ENCODE assay signal across 9 cellular contexts in the genomic region with DNA sequence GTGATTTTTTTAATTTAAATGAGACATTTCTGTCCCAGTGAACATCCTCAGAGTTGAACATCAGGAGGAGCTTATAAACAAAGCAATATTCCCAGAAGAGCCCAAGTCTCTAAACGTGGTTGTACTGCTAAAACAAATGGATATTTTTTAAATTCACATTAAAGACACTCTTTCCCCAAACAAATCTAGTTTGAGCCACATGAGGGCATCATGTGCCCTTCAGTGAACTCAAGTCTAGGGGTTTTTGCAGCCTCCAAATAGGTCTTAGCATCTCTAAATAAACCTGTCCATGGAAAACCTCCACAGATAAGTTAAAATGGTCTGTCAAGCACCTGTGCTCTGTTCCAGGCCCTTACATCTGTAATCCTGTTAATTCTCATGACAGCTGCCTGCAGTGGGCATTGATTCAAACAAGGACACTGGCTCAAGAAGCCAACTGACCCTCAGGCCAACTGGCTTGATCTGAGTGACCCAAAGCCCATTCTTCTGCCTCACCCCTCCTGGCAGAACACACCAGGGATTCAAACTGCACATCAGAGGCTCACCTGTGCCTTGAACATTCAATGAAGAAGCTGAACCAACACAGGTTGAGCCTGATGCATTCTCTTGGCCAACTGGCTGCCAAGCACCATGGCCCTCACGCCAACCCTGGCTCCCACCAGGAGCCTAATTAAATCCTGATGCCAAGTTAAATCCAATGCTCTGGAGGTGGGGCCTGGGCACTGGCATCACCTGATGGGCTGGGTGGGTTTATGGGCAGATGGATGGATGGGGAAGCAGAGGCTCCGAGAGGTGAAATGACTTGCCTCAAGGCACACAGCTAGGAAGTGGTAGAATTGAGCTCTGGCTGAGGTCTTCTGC. TPM values are rescaled to one million over a fixed set of nuclear protein-coding genes. Genes with fewer than 3 reads are reported as not detected.
DNase-seq lines count a peak whose midpoint lies in the region; ATAC-seq, FAIRE-seq and TF ChIP-seq lines count a peak whose summit lies in the region.
"Had no signal": no experiment of that assay in that cellular context is flagged by ENCODE, and none has a peak within 500 bp of the region (broad histone marks: within the 10 kb centered on the region; RNA-seq: fewer than 3 reads in every experiment).

No MANE protein-coding gene starts in this region.

- 5% methylated on average over 1 of the region's 3 CpGs for WGBS in SK-N-SH (ENCODE audit: low lambda C conversion rate)
- 50 to 72% methylated on average over 2 to 3 of the region's 3 CpGs for WGBS in upper lobe of left lung, 2 donors

- FAIRE-seq in G401.6 (lab: Jason Lieb, UNC) = peak; percentile 72

- H3K4me3 ChIP-seq in SK-N-SH (ENCODE audit: low read depth in 2 of 2, low read length in 1 of 2) (no peak overlapping the region), upper lobe of left lung (no peak overlapping the region)

- no peak overlapping the region for H3K27ac Mint-ChIP-seq in T-helper 2 cell treated with Interferon-gamma antibody and Interleukin-4, amounts not matched to agents 5 μg/mL and 100 μg/mL, for 36 hours
- H3K27ac Mint-ChIP-seq: stimulated activated naive CD8-positive, alpha-beta T cell treated with anti-CD3 and anti-CD28 coated beads, Interleukin-15, Interleukin-2, amounts not matched to agents 100 ng/mL and 50 ng/mL, for 24 hours had no signal

- H3K4me2 ChIP-seq in SK-N-SH = no peak overlapping the region

- POLR2A ChIA-PET in SK-N-SH (lab: Yijun Ruan, JAX) = no interaction called here

- peaks cover 6% of the 10 kb centered on the region for H3F3A ChIP-seq in SK-N-SH (replicated peaks; ENCODE audit: insufficient read depth)

- TF ChIP-seq CTCF in 22Rv1 (IDR thresholded peaks at IDR 0.05) = peak; percentile 30; the same call in 1 of the 2 replicates
- TF ChIP-seq CTCF in SK-N-SH (IDR thresholded peaks at IDR 0.05) = peak; percentile 61
- peak; percentile 65 for TF ChIP-seq CTCF in foreskin keratinocyte (conservative IDR thresholded peaks at IDR 0.05)
- TF ChIP-seq CTCF in upper lobe of left lung (IDR thresholded peaks at IDR 0.05) = peak in 2 of 6 experiments; percentile 18 to 27

- H3K36me3 ChIP-seq in SK-N-SH (replicated peaks in 1 of 2; ENCODE audit: control insufficient read depth in 1 of 2, insufficient read depth in 2 of 2, low read length in 1 of 2) (peaks cover 32 to 36% of the 10 kb centered on the region in 2 experiments), upper lobe of left lung (peaks cover 16 to 42% (median 35%) of the 10 kb centered on the region in 4 donors)

- DNase-seq in SK-N-SH (no peak), foreskin keratinocyte (no peak), upper lobe of left lung (no peak), putamen (ENCODE audit: low spot score) (no peak)
- no peak for DNase-seq in T-helper 2 cell treated with Interferon-gamma antibody and Interleukin-4, amounts not matched to agents 5 μg/mL and 100 μg/mL, for 36 hours (ENCODE audit: low spot score)

- H3K27me3 Mint-ChIP-seq in T-helper 2 cell treated with Interferon-gamma antibody and Interleukin-4, amounts not matched to agents 5 μg/mL and 100 μg/mL, for 36 hours (ENCODE audit: low read depth) = no peaks in the 10 kb centered on the region
- H3K27me3 Mint-ChIP-seq: stimulated activated naive CD8-positive, alpha-beta T cell treated with anti-CD3 and anti-CD28 coated beads, Interleukin-15, Interleukin-2, amounts not matched to agents 100 ng/mL and 50 ng/mL, for 24 hours had no signal

- H2AFZ ChIP-seq in SK-N-SH (ENCODE audit: low read depth) = no peak overlapping the region

- H4K20me1 ChIP-seq in SK-N-SH (ENCODE audit: insufficient read depth) = no peaks in the 10 kb centered on the region

- no peak for TF ChIP-seq EP300 in SK-N-SH (IDR thresholded peaks at IDR 0.05; ENCODE audit: borderline replicate concordance in 1 of 2, low read depth in 1 of 2, low read length in 1 of 2)
- no peak for TF ChIP-seq EP300 in upper lobe of left lung (IDR thresholded peaks at IDR 0.05)

- peak; percentile 87 for TF ChIP-seq RAD21 in SK-N-SH (IDR thresholded peaks at IDR 0.05; ENCODE audit: low read length)

- no peaks in the 10 kb centered on the region for H3K79me2 ChIP-seq in SK-N-SH (ENCODE audit: insufficient read depth)

- TF ChIP-seq POLR2A in upper lobe of left lung (IDR thresholded peaks at IDR 0.05) = no peak

- no peaks in the 10 kb centered on the region for H3K9me2 ChIP-seq in SK-N-SH

- H3K9me3 ChIP-seq in SK-N-SH (no peaks in the 10 kb centered on the region), upper lobe of left lung (no peaks in the 10 kb centered on the region)

- no peak overlapping the region for H3K27ac ChIP-seq in 22Rv1
- H3K27ac ChIP-seq in SK-N-SH (ENCODE audit: low read depth in 2 of 2, low read length in 1 of 2) = no peak overlapping the region
- H3K27ac ChIP-seq in foreskin keratinocyte = no peak overlapping the region
- H3K27ac ChIP-seq in upper lobe of left lung = no peak overlapping the region

- H3K4me3 Mint-ChIP-seq in T-helper 2 cell treated with Interferon-gamma antibody and Interleukin-4, amounts not matched to agents 5 μg/mL and 100 μg/mL, for 36 hours = no peak overlapping the region
- H3K4me3 Mint-ChIP-seq: stimulated activated naive CD8-positive, alpha-beta T cell treated with anti-CD3 and anti-CD28 coated beads, Interleukin-15, Interleukin-2, amounts not matched to agents 100 ng/mL and 50 ng/mL, for 24 hours had no signal

- H3K4me1 ChIP-seq in SK-N-SH (ENCODE audit: control insufficient read depth in 1 of 2, insufficient read depth in 2 of 2, low read depth in 1 of 2, low read length in 1 of 2) (peaks cover 11% of the 10 kb centered on the region in 2 experiments; a peak in 2 of 4 replicates), foreskin keratinocyte (no peaks in the 10 kb centered on the region), upper lobe of left lung (peaks cover 4 to 24% (median 11%) of the 10 kb centered on the region in 4 donors)

- H3K9me3 Mint-ChIP-seq in T-helper 2 cell treated with Interferon-gamma antibody and Interleukin-4, amounts not matched to agents 5 μg/mL and 100 μg/mL, for 36 hours = no peaks in the 10 kb centered on the region
- H3K9me3 Mint-ChIP-seq: stimulated activated naive CD8-positive, alpha-beta T cell treated with anti-CD3 and anti-CD28 coated beads, Interleukin-15, Interleukin-2, amounts not matched to agents 100 ng/mL and 50 ng/mL, for 24 hours had no signal

- peaks cover 40% of the 10 kb centered on the region for H3K4me1 Mint-ChIP-seq in T-helper 2 cell treated with Interferon-gamma antibody and Interleukin-4, amounts not matched to agents 5 μg/mL and 100 μg/mL, for 36 hours (ENCODE audit: low read depth)

- no peak overlapping the region for H3K9ac ChIP-seq in SK-N-SH

- H3K27me3 ChIP-seq in SK-N-SH (ENCODE audit: insufficient read depth) = no peaks in the 10 kb centered on the region
- H3K27me3 ChIP-seq in foreskin keratinocyte = no peaks in the 10 kb centered on the region
- H3K27me3 ChIP-seq in upper lobe of left lung = no peaks in the 10 kb centered on the region

- peaks cover 34% of the 10 kb centered on the region for H3K36me3 Mint-ChIP-seq in T-helper 2 cell treated with Interferon-gamma antibody and Interleukin-4, amounts not matched to agents 5 μg/mL and 100 μg/mL, for 36 hours (ENCODE audit: low read depth)

- ATAC-seq in foreskin keratinocyte (no peak), HG03432 (IDR thresholded peaks at IDR 0.05; ENCODE audit: unreplicated experiment) (no peak), upper lobe of left lung (ENCODE audit: low FRiP score in 2 of 2) (no peak)

- CTCF ChIA-PET in SK-N-SH (lab: Yijun Ruan, JAX) = interaction anchor here (0.6 to 16.0 kb wide), 20 partner anchors 12 to 380 kb away, joined by 3 to 503 read pairs (median 4); no protein-coding TSS in a partner anchor

TF ChIP-seq in SK-N-SH, 30 proteins besides CTCF, POLR2A, EP300 and RAD21 (continues in another document):
- no peak for TF ChIP-seq TCF12 (IDR thresholded peaks at IDR 0.05)
- TF ChIP-seq NRF1 (IDR thresholded peaks at IDR 0.05; ENCODE audit: low read depth, low read length) = peak; percentile 19; the same call in 1 of the 2 replicates
- peak; percentile 88 for TF ChIP-seq SMC3 (IDR thresholded peaks at IDR 0.05; ENCODE audit: low read depth, low read length)
- TF ChIP-seq RFX5 (IDR thresholded peaks at IDR 0.05; ENCODE audit: low read length) = no peak
- TF ChIP-seq TEAD4 (IDR thresholded peaks at IDR 0.05; ENCODE audit: borderline replicate concordance, insufficient read depth) = no peak
- no peak for TF ChIP-seq POLR2AphosphoS5 (IDR thresholded peaks at IDR 0.05; ENCODE audit: low read depth, low read length)

RNA-seq across cellular contexts. Expression of a gene that starts 8.6 kb away (rescaled TPM):
- 165 and 166 TPM in 2 replicates for polyA plus RNA-seq in SK-N-SH (2012; rRNA removed)
- 165 and 208 TPM in 2 replicates for polyA plus RNA-seq in SK-N-SH (2012; cell fraction: cytosol; rRNA removed)
- polyA plus RNA-seq in SK-N-SH (2012; cell fraction: nucleus; rRNA removed) = 180 and 206 TPM in 2 replicates
- total RNA-seq in foreskin keratinocyte = 90.7 and 93.3 TPM in 2 replicates
- 105 and 115 TPM in 2 replicates for polyA plus RNA-seq in foreskin keratinocyte
- 100 to 1,000 TPM; 130 to 192 (median 152) TPM for total RNA-seq in upper lobe of left lung

RNA-seq across cellular contexts. Expression of a gene that starts 10.0 kb away (rescaled TPM):
- 23.4 and 28.9 TPM in 2 replicates for polyA plus RNA-seq in SK-N-SH (2012; rRNA removed)
- polyA plus RNA-seq in SK-N-SH (2012; cell fraction: cytosol; rRNA removed) = 25.3 and 27.8 TPM in 2 replicates
- polyA plus RNA-seq in SK-N-SH (2012; cell fraction: nucleus; rRNA removed) = 61.7 and 64.4 TPM in 2 replicates
- total RNA-seq in foreskin keratinocyte = 50.0 and 54.9 TPM in 2 replicates
- 15.2 and 18.8 TPM in 2 replicates for polyA plus RNA-seq in foreskin keratinocyte
- total RNA-seq in upper lobe of left lung = 100 to 1,000 TPM in 1 of 6 donors, 10 to 100 TPM in 5; 36.9 to 235 (median 63.9) TPM

RNA-seq across cellular contexts. Expression of a gene that starts 26.9 kb away (rescaled TPM):
- polyA plus RNA-seq in SK-N-SH (2012; rRNA removed) = 25.7 and 28.2 TPM in 2 replicates
- 19.1 and 26.9 TPM in 2 replicates for polyA plus RNA-seq in SK-N-SH (2012; cell fraction: cytosol; rRNA removed)
- polyA plus RNA-seq in SK-N-SH (2012; cell fraction: nucleus; rRNA removed) = 9.4 and 11.8 TPM in 2 replicates
- not detected in 2 replicates for total RNA-seq in foreskin keratinocyte
- 0.04 TPM in 1 of 2 replicates, not detected in the other for polyA plus RNA-seq in foreskin keratinocyte
- 10 to 100 TPM in 5 of 6 donors, 1 to 10 TPM in 1; 1.5 to 50.7 (median 20.5) TPM for total RNA-seq in upper lobe of left lung

RNA-seq across cellular contexts. Expression of a gene that starts 55.9 kb away (rescaled TPM):
- 1.0 and 1.2 TPM in 2 replicates for polyA plus RNA-seq in SK-N-SH (2012; rRNA removed)
- 1.2 and 1.4 TPM in 2 replicates for polyA plus RNA-seq in SK-N-SH (2012; cell fraction: cytosol; rRNA removed)
- 1.3 and 1.8 TPM in 2 replicates for polyA plus RNA-seq in SK-N-SH (2012; cell fraction: nucleus; rRNA removed)
- 2.0 and 2.8 TPM in 2 replicates for total RNA-seq in foreskin keratinocyte
- 0.87 and 1.00 TPM in 2 replicates for polyA plus RNA-seq in foreskin keratinocyte
- total RNA-seq in upper lobe of left lung = 10 to 100 TPM in 4 of 6 donors, 1 to 10 TPM in 2; 6.5 to 15.3 (median 12.2) TPM
